Comparison of ENCODE assay signal across 1 cellular context in the genomic region with DNA sequence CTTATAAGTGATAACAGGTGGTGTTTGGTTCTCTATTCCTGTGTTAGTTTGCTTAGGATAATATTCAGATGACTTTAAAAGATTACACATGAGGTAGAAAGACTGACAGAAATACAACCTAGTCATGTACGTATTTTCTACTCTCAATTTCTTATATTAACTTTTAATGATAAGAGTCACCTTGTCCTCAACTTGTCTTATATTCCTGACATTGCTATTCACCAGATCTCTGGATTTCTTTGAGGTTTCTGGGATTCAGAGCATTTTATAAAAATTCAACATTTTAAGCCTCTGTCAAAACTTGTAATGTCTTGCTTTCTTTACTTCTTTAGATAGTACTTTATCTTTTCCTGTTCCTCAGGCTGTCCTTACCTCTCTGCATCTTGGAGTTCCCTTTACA.
TF ChIP-seq lines count a peak whose summit lies in the region.

No MANE protein-coding gene starts in this region.

TF ChIP-seq in HepG2, 621 proteins besides CTCF, POLR2A, EP300 and RAD21 (continued from another document):
- TF ChIP-seq, protein P1, sequence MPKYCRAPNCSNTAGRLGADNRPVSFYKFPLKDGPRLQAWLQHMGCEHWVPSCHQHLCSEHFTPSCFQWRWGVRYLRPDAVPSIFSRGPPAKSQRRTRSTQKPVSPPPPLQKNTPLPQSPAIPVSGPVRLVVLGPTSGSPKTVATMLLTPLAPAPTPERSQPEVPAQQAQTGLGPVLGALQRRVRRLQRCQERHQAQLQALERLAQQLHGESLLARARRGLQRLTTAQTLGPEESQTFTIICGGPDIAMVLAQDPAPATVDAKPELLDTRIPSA (CRISPR knock-in tag; IDR thresholded peaks at IDR 0.05; ENCODE audit: borderline replicate concordance), result no peak
- no peak for TF ChIP-seq KLF11 (CRISPR knock-in tag; IDR thresholded peaks at IDR 0.05)
- peak; percentile 57 for TF ChIP-seq MAFF (IDR thresholded peaks at IDR 0.05; ENCODE audit: low read depth, low read length)
- no peak for TF ChIP-seq ZNF24 (IDR thresholded peaks at IDR 0.05)
- TF ChIP-seq, protein P2, sequence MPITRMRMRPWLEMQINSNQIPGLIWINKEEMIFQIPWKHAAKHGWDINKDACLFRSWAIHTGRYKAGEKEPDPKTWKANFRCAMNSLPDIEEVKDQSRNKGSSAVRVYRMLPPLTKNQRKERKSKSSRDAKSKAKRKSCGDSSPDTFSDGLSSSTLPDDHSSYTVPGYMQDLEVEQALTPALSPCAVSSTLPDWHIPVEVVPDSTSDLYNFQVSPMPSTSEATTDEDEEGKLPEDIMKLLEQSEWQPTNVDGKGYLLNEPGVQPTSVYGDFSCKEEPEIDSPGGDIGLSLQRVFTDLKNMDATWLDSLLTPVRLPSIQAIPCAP (CRISPR knock-in tag; IDR thresholded peaks at IDR 0.05; ENCODE audit: low read depth), result no peak
- no peak for TF ChIP-seq CHCHD3 (CRISPR knock-in tag; IDR thresholded peaks at IDR 0.05)
- no peak for TF ChIP-seq ZKSCAN5 (CRISPR knock-in tag; IDR thresholded peaks at IDR 0.05)
- no peak for TF ChIP-seq RCOR2 (CRISPR knock-in tag; IDR thresholded peaks at IDR 0.05)
TF ChIP-seq in HepG2: peak in this region for 2.
